In the genomic region with DNA sequence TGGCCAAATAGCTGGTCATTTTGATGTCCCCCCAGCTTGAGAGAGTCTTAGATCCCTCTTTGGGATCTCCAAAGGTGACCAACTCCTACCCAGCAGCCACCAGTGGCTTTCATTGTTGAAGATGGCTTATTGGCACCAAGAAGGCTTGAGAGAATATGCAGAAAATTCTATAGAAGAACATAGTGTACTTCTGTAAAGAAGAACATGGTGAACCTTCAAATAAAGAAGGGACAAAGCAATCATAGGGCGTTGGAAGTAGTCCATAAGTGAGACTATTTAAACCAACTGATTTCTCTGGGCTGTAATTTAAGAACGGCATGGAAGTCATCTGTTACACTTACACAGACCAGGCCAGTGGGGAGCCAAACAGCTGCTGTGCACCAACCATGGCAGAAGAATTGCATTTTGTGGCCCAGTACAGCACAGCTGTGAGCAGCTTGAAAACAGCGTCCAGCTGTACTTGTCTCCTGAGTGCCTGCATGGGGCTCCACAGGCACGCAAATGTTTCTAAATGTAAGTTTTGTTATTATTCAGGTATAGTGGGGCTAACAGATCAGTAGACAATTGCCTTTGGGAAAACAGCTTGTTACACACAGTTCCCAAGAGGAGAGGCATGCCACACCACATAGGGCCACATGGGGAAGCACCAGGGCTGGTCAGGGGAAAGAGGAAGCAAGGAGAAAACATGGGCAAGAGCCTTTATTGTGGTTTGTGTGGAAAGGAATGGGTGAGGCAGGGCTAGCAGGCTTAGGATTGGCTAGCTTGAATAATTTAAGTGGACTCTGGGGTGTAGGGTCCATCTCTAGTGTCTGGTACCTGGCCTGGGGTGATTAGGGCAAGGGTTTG, we compare ENCODE assay signal across 10 cellular contexts.
A peak's percentile ranks its signal among the peaks of the same experiment; 100 is the strongest.
DNase-seq lines count a peak whose midpoint lies in the region; ATAC-seq, FAIRE-seq and TF ChIP-seq lines count a peak whose summit lies in the region.
"Had no signal": no experiment of that assay in that cellular context is flagged by ENCODE, and none has a peak within 500 bp of the region (broad histone marks: within the 10 kb centered on the region; RNA-seq: fewer than 3 reads in every experiment).

No MANE protein-coding gene starts in this region.

- no peak overlapping the region for H2AFZ ChIP-seq in GM12878 (ENCODE audit: control insufficient read depth, low read depth, low read length)

- H3K27ac ChIP-seq in GM12878 (ENCODE audit: control insufficient read depth, insufficient read depth) (no peak overlapping the region), foreskin keratinocyte (no peak overlapping the region)

- RAD21 ChIA-PET in GM12878 (lab: Charles Lee; ENCODE audit: unreplicated experiment): interaction anchor here (0.8 to 4.2 kb wide), 25 partner anchors 9 to 252 kb away, joined by 3 to 20 read pairs (median 4); partner anchors contain the start of gene MSL3

- POLR2A ChIA-PET in GM12878 (lab: Charles Lee): interaction anchor here (0.7 kb wide), 1 partner anchor 103 kb away, joined by 5 read pairs; no protein-coding TSS in a partner anchor

- no peak overlapping the region for H3K4me2 ChIP-seq in GM12878 (ENCODE audit: control insufficient read depth, insufficient read depth)

- no peaks in the 10 kb centered on the region for H4K20me1 ChIP-seq in GM12878 (ENCODE audit: control insufficient read depth, insufficient read depth)

- H3K4me1 ChIP-seq in GM12878 (ENCODE audit: control insufficient read depth, insufficient read depth, low read length) (no peaks in the 10 kb centered on the region), foreskin keratinocyte (no peaks in the 10 kb centered on the region)

- H3K79me2 ChIP-seq in GM12878 (ENCODE audit: control insufficient read depth, insufficient read depth, low read length): no peaks in the 10 kb centered on the region

- CTCF ChIA-PET in GM12878 (lab: Yijun Ruan, JAX): interaction anchor here (0.6 to 4.7 kb wide), 25 partner anchors 9 to 1948 kb away, joined by 3 to 81 read pairs (median 5); partner anchors contain the start of gene MSL3

- intact Hi-C loops in GM12878 (cut with micrococcal nuclease; ENCODE audit: unreplicated experiment): no loop called here

- 7% methylated on average over 4 of the region's 4 CpGs for WGBS in GM12878 (ENCODE audit: insufficient coverage, insufficient replicate concordance, low lambda C conversion rate, missing lambda C conversion rate)

- H3K9ac ChIP-seq in GM12878 (ENCODE audit: control insufficient read depth, insufficient read depth, low read length): no peak overlapping the region

- TF ChIP-seq POLR2A in GM12878 (IDR thresholded peaks at IDR 0.05; ENCODE audit: low read depth, low read length) (no peak), GM18505 (IDR thresholded peaks at IDR 0.05; ENCODE audit: borderline replicate concordance, extremely low read depth, insufficient read depth, insufficient read length) (no peak)

- SMC1A ChIA-PET in GM12878 (lab: Charles Lee; ENCODE audit: uncharacterized antibody, unreplicated experiment): interaction anchor here (0.6 to 9.6 kb wide), 24 partner anchors 17 to 367 kb away, joined by 3 to 105 read pairs (median 6); partner anchors contain the start of gene MSL3

- no peaks in the 10 kb centered on the region for H3K27me3 ChIP-seq in GM12878 (replicated peaks in 1 of 2; ENCODE audit: control insufficient read depth in 2 of 2, insufficient read depth in 2 of 2, low read length in 1 of 2)
- H3K27me3 ChIP-seq in foreskin keratinocyte: no peaks in the 10 kb centered on the region

- FAIRE-seq in GM12878 (lab: Jason Lieb, UNC): peak; percentile 80

- DNase-seq in AG10803 (ENCODE audit: low read depth): no peak
- DNase-seq in GM12878 (ENCODE audit: low read depth, low spot score): peak; percentile 34
- no peak for DNase-seq in NCI-H748 (lab: John Stamatoyannopoulos, UW; ENCODE audit: unreplicated experiment)
- no peak for DNase-seq in NCI-H2171 (lab: John Stamatoyannopoulos, UW)
- DNase-seq in foreskin keratinocyte: no peak
- DNase-seq: effector CD8-positive, alpha-beta T cell; NCI-H526 had no signal

- peak in 1 of 2 experiments; percentile 48; a peak in 1 of 4 replicates for TF ChIP-seq EP300 in GM12878 (IDR thresholded peaks at IDR 0.05; ENCODE audit: borderline replicate concordance in 1 of 2, control insufficient read depth in 1 of 2, low read depth in 2 of 2, low read length in 2 of 2)

- H3K9me3 ChIP-seq in GM12878 (replicated peaks; ENCODE audit: control insufficient read depth, insufficient read depth, low read length): no peaks in the 10 kb centered on the region

- TF ChIP-seq CTCF in AG10803 (conservative IDR thresholded peaks at IDR 0.05; ENCODE audit: low read length) (peak; percentile 18; the same call in 1 of the 2 replicates), GM12878 (IDR thresholded peaks at IDR 0.05 in 2 of 3, conservative IDR thresholded peaks at IDR 0.05 in 1 of 3; ENCODE audit: control insufficient read depth in 2 of 3, extremely low read depth in 1 of 3, insufficient read depth in 1 of 3, low read depth in 3 of 3, low read length in 3 of 3) (peak; percentile 9 to 49 (median 25); a peak in 4 of 6 replicates), foreskin keratinocyte (conservative IDR thresholded peaks at IDR 0.05) (no peak)

- ATAC-seq in GM19395 (IDR thresholded peaks at IDR 0.05; ENCODE audit: unreplicated experiment) (peak; percentile 85), HG03095 (IDR thresholded peaks at IDR 0.05; ENCODE audit: unreplicated experiment) (peak; percentile 80), GM12878 (peak; percentile 90), GM18505 (IDR thresholded peaks at IDR 0.05; ENCODE audit: unreplicated experiment) (no peak), foreskin keratinocyte (no peak)

- H3K36me3 ChIP-seq in GM12878 (ENCODE audit: control insufficient read depth in 2 of 2, insufficient read depth in 2 of 2, low read length in 1 of 2): no peaks in the 10 kb centered on the region

- TF ChIP-seq RAD21 in GM12878 (IDR thresholded peaks at IDR 0.05; ENCODE audit: insufficient read depth, low read depth, low read length): peak; percentile 45

- no peak overlapping the region for H3K4me3 ChIP-seq in AG10803 (ENCODE audit: low read length)
- no peak overlapping the region for H3K4me3 ChIP-seq in GM12878

- in situ Hi-C loops in GM12878 (cut with MboI): no loop called here

- BruUV-seq in GM12878 (replicated peaks; lab: Mats Ljungman, UMichigan): no TSS peak

TF ChIP-seq in GM12878, 131 proteins besides CTCF, POLR2A, EP300 and RAD21 (continues in another document):
- no peak for TF ChIP-seq ZBTB33 (IDR thresholded peaks at IDR 0.05)
- TF ChIP-seq RELB (IDR thresholded peaks at IDR 0.05; ENCODE audit: low read depth): peak; percentile 69
- TF ChIP-seq ZNF384 (IDR thresholded peaks at IDR 0.05; ENCODE audit: borderline replicate concordance, low read depth, low read length): no peak
- TF ChIP-seq NR2F1 (conservative IDR thresholded peaks at IDR 0.05): no peak
- no peak for TF ChIP-seq ZNF687 (IDR thresholded peaks at IDR 0.05)

Comparison
In these comparisons a context has a peak if more than half of its experiments do, and no peak if none do; other contexts are left out.
1. ATAC-seq: peak in GM19395 (single experiment), HG03095 (single experiment) and GM12878 (single experiment); none in GM18505 (single experiment) and foreskin keratinocyte (single experiment).